Comparison of ENCODE assay signal across 8 cellular contexts in the genomic region with DNA sequence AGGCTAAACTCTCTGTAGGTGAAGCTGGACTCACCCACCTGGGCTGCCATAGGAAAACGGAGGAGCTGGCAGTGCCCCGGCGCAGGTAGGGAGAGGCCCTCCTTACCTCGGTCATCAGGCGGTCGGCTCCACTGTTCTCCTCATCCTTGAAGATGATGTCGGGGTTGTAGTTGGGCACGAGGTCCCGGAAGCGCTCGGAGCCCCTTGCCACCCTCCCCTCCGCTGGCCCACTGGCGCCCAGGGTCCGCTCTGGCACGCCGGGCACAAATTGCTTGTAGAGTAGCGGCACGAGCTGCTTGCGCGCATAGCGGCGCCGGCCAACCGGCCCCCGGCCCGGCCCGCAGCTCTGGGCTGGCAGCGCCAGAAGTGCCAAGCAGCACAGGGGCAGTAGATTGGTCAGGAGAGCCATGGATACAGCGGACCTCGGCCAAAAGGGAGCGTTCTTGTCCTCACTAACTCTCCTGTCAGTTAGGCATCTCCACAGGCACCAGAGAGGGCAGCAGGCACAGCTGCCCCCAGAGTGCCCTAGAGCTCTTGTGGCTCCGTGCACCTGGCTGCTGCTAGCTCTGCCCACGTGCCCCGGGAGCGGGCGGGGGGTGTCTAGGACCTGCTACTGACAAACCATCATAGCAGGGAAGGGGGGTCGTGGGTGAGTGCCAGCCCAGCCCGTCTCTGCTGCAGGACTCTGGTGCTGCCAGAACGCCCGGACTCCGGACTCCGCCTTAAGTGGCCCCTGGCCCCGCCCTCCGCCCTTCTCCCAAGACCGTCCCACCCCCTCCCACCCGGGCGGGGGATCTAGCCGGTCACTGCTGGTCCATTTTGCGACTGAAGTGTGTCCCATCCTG. TPM values are rescaled to one million over a fixed set of nuclear protein-coding genes. Genes with fewer than 3 reads are reported as not detected.
DNase-seq lines count a peak whose midpoint lies in the region; ATAC-seq and TF ChIP-seq lines count a peak whose summit lies in the region.

TSS of gene DHH (minus strand) at position 698 of the 845 bp plus-strand sequence. CDS start at position 409, 289 bp downstream.

- no peaks in the 10 kb centered on the region for H3K9me3 Mint-ChIP-seq in chondrocyte (ENCODE audit: low read depth)

- H3K4me3 ChIP-seq in AG04449 (ENCODE audit: low read depth, low read length) (peak within 1 kb of the TSS; percentile 12), MM.1S (ENCODE audit: low read length) (no peak within 1 kb of the TSS), astrocyte of the cerebellum (ENCODE audit: low read depth, low read length) (peak within 1 kb of the TSS; percentile 1), lung (peak within 1 kb of the TSS; percentile 6)

- CTCF ChIA-PET in AG04449 (lab: Yijun Ruan, JAX): interaction anchor here (0.9 to 21.3 kb wide), 11 partner anchors 11 to 141 kb away, joined by 3 to 430 read pairs (median 9); partner anchors contain the start of genes LMBR1L and TUBA1B

- peak within 1 kb of the TSS; percentile 10; the same call in 1 of the 2 replicates for H3K4me2 ChIP-seq in MM.1S (ENCODE audit: low read depth, low read length)

- no peak within 1 kb of the TSS for H3K27ac Mint-ChIP-seq in chondrocyte (ENCODE audit: unreplicated experiment)

- peaks cover 16% of the 10 kb centered on the region for H3K36me3 Mint-ChIP-seq in chondrocyte (ENCODE audit: low read depth)

- H4K20me1 ChIP-seq in MM.1S (ENCODE audit: insufficient read depth, low read length): no peaks in the 10 kb centered on the region

- H3K27ac ChIP-seq in MM.1S (ENCODE audit: low read length) (no peak within 1 kb of the TSS), lung (ENCODE audit: low read depth in 1 of 2, low read length in 1 of 2) (no peak within 1 kb of the TSS)

- POLR2A ChIA-PET in AG04449 (lab: Yijun Ruan, JAX): interaction anchor here (5.8 kb wide), 1 partner anchor 36 kb away, joined by 20 read pairs; the partner anchor contains the start of gene TUBA1B

- no peaks in the 10 kb centered on the region for H3K36me3 ChIP-seq in MM.1S (replicated peaks; ENCODE audit: insufficient read depth, low read length)
- H3K36me3 ChIP-seq in lung (ENCODE audit: control insufficient read depth in 2 of 2, insufficient read depth in 2 of 2, low read length in 2 of 2): peaks cover 5 to 13% of the 10 kb centered on the region in 2 donors

- no peak for ATAC-seq in lung (ENCODE audit: insufficient read depth, low FRiP score)
- no peak for ATAC-seq in GM18502 (IDR thresholded peaks at IDR 0.05; ENCODE audit: poor library complexity, unreplicated experiment)

- no peaks in the 10 kb centered on the region for H3K9me3 ChIP-seq in MM.1S (replicated peaks; ENCODE audit: insufficient read depth, low read length)
- peaks cover 0 to 4% of the 10 kb centered on the region in 2 donors for H3K9me3 ChIP-seq in lung (ENCODE audit: control insufficient read depth in 2 of 2, insufficient read depth in 1 of 2, low read length in 1 of 2)

- no peaks in the 10 kb centered on the region for H3K79me2 ChIP-seq in MM.1S (ENCODE audit: low read length)

- no peak for DNase-seq in AG04449 (ENCODE audit: low read depth, low spot score)
- no peak for DNase-seq in MM.1S
- no peak for DNase-seq in astrocyte of the cerebellum (ENCODE audit: low read depth)
- DNase-seq in lung (ENCODE audit: low spot score): peak; percentile 42
- no peak for DNase-seq in chondrocyte (ENCODE audit: low spot score)
- DNase-seq in NCI-H187 treated with DMSO at 0.1 percent for 48 hours (lab: John Stamatoyannopoulos, UW): no peak
- no peak for DNase-seq in AML-193 (lab: John Stamatoyannopoulos, UW)

- H3F3A ChIP-seq in MM.1S (ENCODE audit: insufficient read depth, low read length): no peaks in the 10 kb centered on the region

- no peaks in the 10 kb centered on the region for H3K9me2 ChIP-seq in MM.1S (replicated peaks; ENCODE audit: insufficient read depth, low read length)

- H3K27me3 ChIP-seq in MM.1S (replicated peaks; ENCODE audit: insufficient read depth, low read length): peaks cover 60% of the 10 kb centered on the region
- H3K27me3 ChIP-seq in lung (ENCODE audit: control insufficient read depth, insufficient read depth): no peaks in the 10 kb centered on the region

- peaks cover 28% of the 10 kb centered on the region for H3K4me1 Mint-ChIP-seq in chondrocyte (ENCODE audit: low read depth)

- no peak within 1 kb of the TSS for H3K9ac ChIP-seq in MM.1S (ENCODE audit: low read length)

- in situ Hi-C loops in astrocyte of the cerebellum (cut with HindIII; ENCODE audit: low sequenced_read_pairs): no loop called here

- H3K4me1 ChIP-seq in MM.1S (ENCODE audit: low read length) (no peaks in the 10 kb centered on the region), lung (ENCODE audit: control insufficient read depth in 2 of 2, insufficient read depth in 2 of 2, low read length in 2 of 2) (peaks cover 0 to 34% of the 10 kb centered on the region in 2 donors)

- 2% methylated on average over 49 of the region's 49 CpGs for WGBS in lung, 2 donors

- H2AFZ ChIP-seq in MM.1S (ENCODE audit: low read length): no peak within 1 kb of the TSS

- no peak within 1 kb of the TSS for H3K4me3 Mint-ChIP-seq in chondrocyte (ENCODE audit: unreplicated experiment)

- peaks cover 26% of the 10 kb centered on the region for H3K27me3 Mint-ChIP-seq in chondrocyte (ENCODE audit: low read depth)

- TF ChIP-seq CTCF in AG04449 (IDR thresholded peaks at IDR 0.05; ENCODE audit: insufficient read depth, low read length, missing control alignments): no peak
- no peak for TF ChIP-seq CTCF in MM.1S (IDR thresholded peaks at IDR 0.05; ENCODE audit: low read length)
- no peak for TF ChIP-seq CTCF in astrocyte of the cerebellum (IDR thresholded peaks at IDR 0.05; ENCODE audit: low read depth, low read length, missing control alignments)
- no peak for TF ChIP-seq CTCF in lung (IDR thresholded peaks at IDR 0.05; ENCODE audit: control extremely low read depth, extremely low read depth)
- TF ChIP-seq CTCF in chondrocyte (IDR thresholded peaks at IDR 0.05): no peak

RNA-seq across cellular contexts. Expression of gene DHH, which starts in this region (rescaled TPM):
- total RNA-seq in lung (1 to 10 TPM; 1.3 to 2.6 TPM), chondrocyte (0.07 TPM in 1 of 3 replicates, not detected in the others)
- polyA plus RNA-seq in lung: under 1 TPM; 0.16 to 0.64 TPM
